12 cellular contexts compared by ENCODE assay signal in the genomic region with DNA sequence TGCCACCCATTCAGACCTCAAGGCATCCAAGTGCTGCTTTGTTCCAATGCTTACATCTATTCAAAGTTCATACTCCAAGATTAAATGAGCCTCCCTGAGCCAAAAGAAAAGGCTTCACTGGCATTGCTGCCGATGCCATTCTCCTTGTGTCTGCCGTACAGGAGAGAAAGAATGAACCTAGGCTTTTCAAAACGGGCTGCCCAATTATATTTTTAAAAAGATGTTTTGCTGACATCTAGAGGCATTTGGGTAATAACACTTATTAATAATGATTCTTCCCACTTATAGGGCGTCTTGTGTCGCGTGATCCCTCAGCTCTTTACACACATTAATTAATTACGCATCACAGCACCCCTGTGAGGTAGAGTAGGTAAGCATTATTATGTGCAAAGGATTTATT.
DNase-seq lines count a peak whose midpoint lies in the region; ATAC-seq and TF ChIP-seq lines count a peak whose summit lies in the region.
"Had no signal": no experiment of that assay in that cellular context is flagged by ENCODE, and none has a peak within 500 bp of the region (broad histone marks: within the 10 kb centered on the region; RNA-seq: fewer than 3 reads in every experiment).

No MANE protein-coding gene starts in this region.

- H3K79me2 ChIP-seq in PC-3 (ENCODE audit: low read length), result no peaks in the 10 kb centered on the region

- H4K20me1 ChIP-seq in PC-3 (ENCODE audit: low read length), result no peaks in the 10 kb centered on the region
- H4K20me1 ChIP-seq: BLaER1 treated with 17β-estradiol and CSF1 and Interleukin-3, amounts not matched to agents 10 nM and 100 nM had no signal

- ATAC-seq in PC-3 (peak; percentile 64), left ventricle myocardium superior (no peak), HG03342 (IDR thresholded peaks at IDR 0.05; ENCODE audit: unreplicated experiment) (no peak), GM19324 (IDR thresholded peaks at IDR 0.05; ENCODE audit: low FRiP score, unreplicated experiment) (no peak)

- no peaks in the 10 kb centered on the region for H3F3A ChIP-seq in PC-3 (ENCODE audit: low read length, unreplicated experiment)

- TF ChIP-seq CTCF in LNCAP (IDR thresholded peaks at IDR 0.05) (peak; percentile 52), PC-3 (conservative IDR thresholded peaks at IDR 0.05; ENCODE audit: low read depth, low read length) (peak; percentile 57), ascending aorta (IDR thresholded peaks at IDR 0.05) (no peak)

- H3K27me3 ChIP-seq in PC-3 (ENCODE audit: low read length), result peaks cover 31% of the 10 kb centered on the region
- no peaks in the 10 kb centered on the region for H3K27me3 ChIP-seq in ascending aorta
- H3K27me3 ChIP-seq: BLaER1 treated with 17β-estradiol and CSF1 and Interleukin-3, amounts not matched to agents 10 nM and 100 nM had no signal

- peak overlapping the region; percentile 10; the same call in 1 of the 2 replicates for H2AFZ ChIP-seq in PC-3 (ENCODE audit: low read length)

- no peak overlapping the region for H3K4me3 ChIP-seq in PC-3 (ENCODE audit: low read length)
- no peak overlapping the region for H3K4me3 ChIP-seq in ascending aorta
- H3K4me3 ChIP-seq: BLaER1 treated with 17β-estradiol and CSF1 and Interleukin-3, amounts not matched to agents 10 nM and 100 nM had no signal

- no peaks in the 10 kb centered on the region for H3K9me3 ChIP-seq in PC-3 (ENCODE audit: low read length)
- no peaks in the 10 kb centered on the region for H3K9me3 ChIP-seq in ascending aorta
- H3K9me3 ChIP-seq: BLaER1 treated with 17β-estradiol and CSF1 and Interleukin-3, amounts not matched to agents 10 nM and 100 nM had no signal

- DNase-seq in Ammon's horn (ENCODE audit: low spot score), result peak; percentile 18
- peak; percentile 65 for DNase-seq in PC-3
- peak; percentile 24 for DNase-seq in globus pallidus (ENCODE audit: low spot score)
- no peak for DNase-seq in ascending aorta (ENCODE audit: low spot score in 2 of 2)
- no peak for DNase-seq in left ventricle myocardium superior
- DNase-seq: naive B cell; NCI-H524 treated with DMSO at 0.1 percent for 48 hours; stimulated activated naive CD4-positive, alpha-beta T cell had no signal

- no peaks in the 10 kb centered on the region for H3K36me3 ChIP-seq in PC-3 (ENCODE audit: low read depth, low read length)
- no peaks in the 10 kb centered on the region for H3K36me3 ChIP-seq in ascending aorta
- H3K36me3 ChIP-seq: BLaER1 treated with 17β-estradiol and CSF1 and Interleukin-3, amounts not matched to agents 10 nM and 100 nM had no signal

- no peaks in the 10 kb centered on the region for H3K4me1 ChIP-seq in PC-3 (ENCODE audit: insufficient read depth, low read length)
- H3K4me1 ChIP-seq in ascending aorta, result no peaks in the 10 kb centered on the region
- H3K4me1 ChIP-seq: BLaER1 treated with 17β-estradiol and CSF1 and Interleukin-3, amounts not matched to agents 10 nM and 100 nM had no signal

- intact Hi-C loops in PC-3 (cut with micrococcal nuclease) (loop anchor here (1.0 to 5.0 kb wide), 4 partner anchors 190 to 1275 kb away; no protein-coding TSS in a partner anchor), ascending aorta (cut with DNase I) (no loop called here), left ventricle myocardium superior (cut with micrococcal nuclease) (no loop called here)

- H3K9ac ChIP-seq in PC-3 (ENCODE audit: low read length), result no peak overlapping the region
- H3K9ac ChIP-seq: BLaER1 treated with 17β-estradiol and CSF1 and Interleukin-3, amounts not matched to agents 10 nM and 100 nM had no signal

- H3K4me2 ChIP-seq in PC-3 (ENCODE audit: low read length), result peak overlapping the region; percentile 42
- H3K4me2 ChIP-seq: BLaER1 treated with 17β-estradiol and CSF1 and Interleukin-3, amounts not matched to agents 10 nM and 100 nM had no signal

- no peak overlapping the region for H3K27ac ChIP-seq in PC-3 (ENCODE audit: low read length)
- H3K27ac ChIP-seq in ascending aorta, result no peak overlapping the region
- H3K27ac ChIP-seq: BLaER1 treated with 17β-estradiol and CSF1 and Interleukin-3, amounts not matched to agents 10 nM and 100 nM had no signal

- POLR2A ChIA-PET in PC-3 (lab: Charles Lee; ENCODE audit: unreplicated experiment), result no interaction called here

- BruUV-seq in PC-3 (replicated peaks; lab: Mats Ljungman, UMichigan), result no TSS peak

- no peaks in the 10 kb centered on the region for H3K9me2 ChIP-seq in PC-3 (replicated peaks; ENCODE audit: low read length)

- CTCF ChIA-PET in PC-3 (lab: Charles Lee), result no interaction called here

Comparison
In these comparisons a context has a peak if more than half of its experiments do, and no peak if none do; other contexts are left out.
1. DNase-seq: peak in Ammon's horn (single experiment), PC-3 (single experiment) and globus pallidus (single experiment); none in ascending aorta (0 of 2) and left ventricle myocardium superior (single experiment).
2. CTCF ChIP-seq: peak in LNCAP (single experiment) and PC-3 (single experiment); none in ascending aorta (0 of 3).